Comparison of ENCODE assay signal across 9 cellular contexts in genomic region chr15:85704021-85704420, GRCh38.
A peak's percentile ranks its signal among the peaks of the same experiment; 100 is the strongest.
DNase-seq lines count a peak whose midpoint lies in the region; ATAC-seq and TF ChIP-seq lines count a peak whose summit lies in the region.
"Had no signal": no experiment of that assay in that cellular context is flagged by ENCODE, and none has a peak within 500 bp of the region (broad histone marks: within the 10 kb centered on the region; RNA-seq: fewer than 3 reads in every experiment).

No MANE protein-coding gene starts in this region.

- DNase-seq in DND-41 (no peak), sigmoid colon (no peak), AG08396 (ENCODE audit: low spot score) (no peak), NCI-H1105 treated with DMSO at 0.1 percent for 48 hours (lab: John Stamatoyannopoulos, UW) (no peak), midbrain (lab: John Stamatoyannopoulos, UW) (no peak)
- DNase-seq: H9 had no signal

- TF ChIP-seq CTCF in DND-41 (IDR thresholded peaks at IDR 0.05; ENCODE audit: borderline replicate concordance, extremely low read depth, low read length, poor library complexity, severe bottlenecking) (no peak), OCI-LY1 (IDR thresholded peaks at IDR 0.05; ENCODE audit: low read length) (no peak), sigmoid colon (IDR thresholded peaks at IDR 0.05) (no peak)

- H3K4me2 ChIP-seq in DND-41 (ENCODE audit: insufficient read depth, low read length) (no peak overlapping the region), OCI-LY1 (ENCODE audit: low read length) (peak overlapping the region; percentile 58)

- H3K4me3 ChIP-seq in DND-41 (ENCODE audit: low read depth in 1 of 2, low read length in 2 of 2), result no peak overlapping the region
- H3K4me3 ChIP-seq in OCI-LY1 (ENCODE audit: low read depth, low read length, poor library complexity, severe bottlenecking), result no peak overlapping the region
- no peak overlapping the region for H3K4me3 ChIP-seq in duodenal mucosa (ENCODE audit: low read depth in 1 of 2, low read length in 2 of 2)
- no peak overlapping the region for H3K4me3 ChIP-seq in sigmoid colon

- H3K27me3 ChIP-seq in DND-41 (ENCODE audit: insufficient read depth, low read length, poor library complexity) (no peaks in the 10 kb centered on the region), OCI-LY1 (ENCODE audit: insufficient read depth, low read length) (no peaks in the 10 kb centered on the region), duodenal mucosa (ENCODE audit: control insufficient read depth in 1 of 2, insufficient read depth in 2 of 2, low read length in 2 of 2) (no peaks in the 10 kb centered on the region), sigmoid colon (no peaks in the 10 kb centered on the region)

- H3K9me3 ChIP-seq in DND-41 (ENCODE audit: insufficient read depth, low read length, severe bottlenecking) (no peaks in the 10 kb centered on the region), OCI-LY1 (ENCODE audit: low read length) (no peaks in the 10 kb centered on the region), duodenal mucosa (ENCODE audit: control insufficient read depth in 1 of 2, low read length in 2 of 2) (no peaks in the 10 kb centered on the region), sigmoid colon (no peaks in the 10 kb centered on the region)

- H3K4me1 ChIP-seq in DND-41 (ENCODE audit: insufficient read depth, low read length) (peaks cover 69% of the 10 kb centered on the region), OCI-LY1 (ENCODE audit: insufficient read depth, low read length, severe bottlenecking) (peaks cover 85% of the 10 kb centered on the region), duodenal mucosa (ENCODE audit: control insufficient read depth in 1 of 2, insufficient read depth in 2 of 2, low read length in 2 of 2) (peaks cover 41 to 49% of the 10 kb centered on the region in 2 donors), sigmoid colon (peaks cover 0 to 35% (median 28%) of the 10 kb centered on the region in 4 donors)

- H4K20me1 ChIP-seq in DND-41 (ENCODE audit: insufficient read depth, low read length) (no peaks in the 10 kb centered on the region), OCI-LY1 (ENCODE audit: insufficient read depth, low read length) (no peaks in the 10 kb centered on the region)

- 0 out of 2 replicates have a peak, but pooled peaks cover 5% of the 10 kb centered on the region for H3F3A ChIP-seq in OCI-LY1 (ENCODE audit: insufficient read depth, low read length)

- no peak for TF ChIP-seq POLR2A in sigmoid colon (IDR thresholded peaks at IDR 0.05)

- 64 to 65% methylated on average over 3 of the region's 3 CpGs for WGBS in sigmoid colon, 2 donors

- no peaks in the 10 kb centered on the region for H3K9me2 ChIP-seq in OCI-LY1 (ENCODE audit: low read depth, low read length)

- H2AFZ ChIP-seq in DND-41 (ENCODE audit: low read depth, low read length) (no peak overlapping the region), OCI-LY1 (ENCODE audit: low read length) (no peak overlapping the region)

- TF ChIP-seq EP300 in sigmoid colon (IDR thresholded peaks at IDR 0.05), result no peak

- peaks cover 17% of the 10 kb centered on the region for H3K36me3 ChIP-seq in DND-41 (ENCODE audit: insufficient read depth, low read length)
- peaks cover 28% of the 10 kb centered on the region; the same call in 1 of the 2 replicates for H3K36me3 ChIP-seq in OCI-LY1 (ENCODE audit: insufficient read depth, low read length)
- peaks cover 10 to 13% of the 10 kb centered on the region in 2 donors for H3K36me3 ChIP-seq in duodenal mucosa (ENCODE audit: control insufficient read depth in 1 of 2, insufficient read depth in 2 of 2, low read length in 2 of 2)
- H3K36me3 ChIP-seq in sigmoid colon, result peaks cover 0 to 16% (median 0%) of the 10 kb centered on the region in 4 donors

- ATAC-seq in DND-41 (ENCODE audit: insufficient read depth, low read depth) (no peak), HG02970 (IDR thresholded peaks at IDR 0.05; ENCODE audit: low FRiP score, unreplicated experiment) (no peak)

- H3K79me2 ChIP-seq in DND-41 (ENCODE audit: insufficient read depth, low read length) (peaks cover 56% of the 10 kb centered on the region), OCI-LY1 (ENCODE audit: insufficient read depth, low read length) (peaks cover 23% of the 10 kb centered on the region)

- H3K27ac ChIP-seq in DND-41 (ENCODE audit: low read length) (peak overlapping the region; percentile 58; the same call in 1 of the 2 replicates), OCI-LY1 (ENCODE audit: low read depth, low read length, poor library complexity, severe bottlenecking) (peak overlapping the region; percentile 93), duodenal mucosa (ENCODE audit: low read depth, low read length) (peak overlapping the region; percentile 16), sigmoid colon (peak overlapping the region; percentile 49 to 83 (median 65))

- intact Hi-C loops in sigmoid colon (cut with DNase I), result no loop called here

- no peak overlapping the region for H3K9ac ChIP-seq in DND-41 (ENCODE audit: low read depth, low read length)
- H3K9ac ChIP-seq in OCI-LY1 (ENCODE audit: low read length), result peak overlapping the region; percentile 42; the same call in 1 of the 2 replicates
- H3K9ac ChIP-seq in duodenal mucosa (ENCODE audit: low read depth in 1 of 2, low read length in 2 of 2), result peak overlapping the region in 1 of 2 donors; percentile 20

Comparison
In these comparisons a context has a peak if more than half of its experiments do, and no peak if none do; other contexts are left out.
1. H3K27ac ChIP-seq: peak in every context shown above with its lines; median percentile 93 in OCI-LY1; 65 in sigmoid colon; 58 in DND-41; 16 in duodenal mucosa.